Comparison of ENCODE assay signal across 21 cellular contexts in the genomic region with DNA sequence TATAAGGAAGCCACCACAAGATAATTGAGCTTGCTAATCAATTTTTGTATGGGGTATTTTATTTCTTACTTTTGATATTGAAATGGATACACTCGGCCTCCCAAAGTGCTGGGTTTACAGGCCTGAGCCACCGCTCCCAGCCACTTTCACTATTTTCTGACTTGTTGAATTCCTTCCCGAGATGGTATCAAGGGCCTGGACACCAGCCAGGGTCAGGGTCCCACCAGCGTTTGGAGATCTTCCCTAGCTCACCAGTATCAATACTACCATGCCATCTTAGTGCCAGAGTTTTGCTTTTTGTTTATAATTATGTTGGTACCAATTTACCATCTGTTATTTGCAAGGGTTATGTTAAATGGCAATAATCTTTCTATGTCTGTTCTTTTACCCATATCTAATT.
"Had no signal": no experiment of that assay in that cellular context is flagged by ENCODE, and none has a peak within 500 bp of the region (broad histone marks: within the 10 kb centered on the region; RNA-seq: fewer than 3 reads in every experiment).

No MANE protein-coding gene starts in this region.

- H3K36me3 Mint-ChIP-seq: naive B cell had no signal

- H3K4me3 Mint-ChIP-seq: dendritic cell treated with granulocyte-macrophage colony-stimulating factor and Interleukin-4, amounts not matched to agents 40 ng/mL and 50 ng/mL, for 4 days; effector memory CD8-positive, alpha-beta T cell; nephron progenitor cell had no signal

- H3K27me3 Mint-ChIP-seq: dendritic cell treated with granulocyte-macrophage colony-stimulating factor and Interleukin-4, amounts not matched to agents 40 ng/mL and 50 ng/mL, for 4 days; effector memory CD8-positive, alpha-beta T cell; naive B cell had no signal

- FAIRE-seq: colon had no signal

- ATAC-seq: effector memory CD8-positive, alpha-beta T cell; foreskin keratinocyte; heart left ventricle; sciatic nerve had no signal

- H3K36me3 ChIP-seq: heart left ventricle, spleen, thyroid gland, upper lobe of left lung, uterus had no signal

- H3K4me3 ChIP-seq: heart left ventricle, spleen, thyroid gland, upper lobe of left lung, uterus had no signal

- H3K27ac ChIP-seq: foreskin keratinocyte, heart left ventricle, parathyroid adenoma, thyroid gland, upper lobe of left lung, uterus had no signal

- H3K9ac ChIP-seq: parathyroid adenoma had no signal

- H3K27ac Mint-ChIP-seq: nephron progenitor cell had no signal

- DNase-seq: effector memory CD8-positive, alpha-beta T cell; erythroblast; foreskin keratinocyte; heart left ventricle; hippocampal formation; kidney glomerular epithelial cell; mesendoderm; naive B cell; nephron progenitor cell; spleen; stimulated activated CD4-positive, alpha-beta T cell treated with anti-CD3 and anti-CD28 coated beads, Interleukin-15, amount 100 ng/mL, for 24 hours; stimulated activated CD4-positive, alpha-beta T cell treated with anti-CD3 and anti-CD28 coated beads, Interleukin-1b, Interleukin-23, amount 100 ng/mL, for 48 hours; stimulated activated CD4-positive, alpha-beta T cell treated with anti-CD3 and anti-CD28 coated beads, Interleukin-4, amount 100 ng/mL, for 4 hours; stimulated activated naive CD4-positive, alpha-beta T cell; thyroid gland; upper lobe of left lung; uterus had no signal

- H3K9me3 ChIP-seq: heart left ventricle, spleen, thyroid gland, upper lobe of left lung, uterus had no signal

- H3K27me3 ChIP-seq: foreskin keratinocyte, heart left ventricle, spleen, thyroid gland, upper lobe of left lung, uterus had no signal

- H2AFZ ChIP-seq: parathyroid adenoma had no signal

- H3K4me1 ChIP-seq: parathyroid adenoma, uterus had no signal

- H3K9me3 Mint-ChIP-seq: dendritic cell treated with granulocyte-macrophage colony-stimulating factor and Interleukin-4, amounts not matched to agents 40 ng/mL and 50 ng/mL, for 4 days; effector memory CD8-positive, alpha-beta T cell; nephron progenitor cell had no signal
